ENCODE assay signal across 8 cellular contexts in the genomic region with DNA sequence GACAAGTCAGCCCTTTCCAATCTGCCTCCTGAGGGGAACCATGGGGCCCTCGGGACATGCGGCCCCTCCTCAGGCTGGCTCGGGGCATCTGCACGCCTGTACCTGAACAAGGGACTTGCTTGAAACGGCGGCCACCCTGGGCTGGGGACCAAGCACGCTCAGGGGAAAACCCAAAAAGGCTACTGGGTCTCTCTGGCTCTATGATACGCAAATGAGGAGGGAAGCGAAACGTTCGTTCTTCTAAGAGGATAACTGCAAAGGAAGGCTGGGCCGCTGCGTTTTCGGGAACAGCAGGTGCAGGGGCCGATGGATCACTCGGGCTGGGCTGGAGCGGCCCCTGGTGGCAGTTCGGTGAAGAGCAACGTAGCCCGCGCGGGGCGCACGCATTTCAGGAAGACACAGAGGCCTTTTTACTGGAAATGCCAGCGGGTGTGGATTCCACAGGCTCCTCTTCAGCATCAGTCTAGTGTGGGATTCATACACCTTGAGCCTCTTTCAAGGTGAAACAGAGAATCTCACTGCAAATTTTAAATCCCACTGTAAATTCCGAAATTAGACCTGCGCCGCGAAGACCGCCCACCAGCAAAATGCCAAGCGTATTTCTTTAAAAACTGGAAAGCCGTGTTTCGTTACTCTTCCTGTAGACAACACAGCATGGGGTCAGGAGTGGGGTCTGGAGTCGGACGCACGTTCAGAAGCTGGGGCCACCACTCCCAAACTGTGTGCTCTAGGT. TPM values are rescaled to one million over a fixed set of nuclear protein-coding genes. Genes with fewer than 3 reads are reported as not detected.
DNase-seq lines count a peak whose midpoint lies in the region; TF ChIP-seq lines count a peak whose summit lies in the region.
"Not testable (repeated sequence)": the region's sequence is repeated elsewhere in the genome, so short reads cannot be mapped to it uniquely, and the experiment has no call there.

No MANE protein-coding gene starts in this region.

- TF ChIP-seq RAD21 in SK-N-SH (IDR thresholded peaks at IDR 0.05; ENCODE audit: low read length) = peak; percentile 84

- not testable (repeated sequence) for TF ChIP-seq EP300 in SK-N-SH (IDR thresholded peaks at IDR 0.05; ENCODE audit: borderline replicate concordance in 1 of 2, low read depth in 1 of 2, low read length in 1 of 2)

- TF ChIP-seq CTCF in MM.1S (IDR thresholded peaks at IDR 0.05; ENCODE audit: low read length) (peak; percentile 51), SK-N-SH (IDR thresholded peaks at IDR 0.05) (peak; percentile 80), foreskin fibroblast (IDR thresholded peaks at IDR 0.05; ENCODE audit: low read depth, low read length) (peak; percentile 79), neutrophil (IDR thresholded peaks at IDR 0.05) (peak; percentile 86)

- not testable (repeated sequence) for H3K27me3 ChIP-seq in HAP-1 (ENCODE audit: low read depth); MM.1S (replicated peaks; ENCODE audit: insufficient read depth, low read length); SK-N-SH (ENCODE audit: insufficient read depth); neutrophil

- CTCF ChIA-PET in SK-N-SH (lab: Yijun Ruan, JAX) = interaction anchor here (0.6 to 6.9 kb wide), 12 partner anchors 14 to 366 kb away, joined by 3 to 57 read pairs (median 4); a partner anchor contains a TSS

- H2AFZ ChIP-seq in MM.1S (ENCODE audit: low read length); SK-N-SH (ENCODE audit: low read depth): not testable (repeated sequence)

- 43% methylated on average over 34 of the region's 36 CpGs for WGBS in SK-N-SH (ENCODE audit: low lambda C conversion rate)

- in situ Hi-C loops in G401 (cut with HindIII; ENCODE audit: low sequenced_read_pairs); HAP-1 (cut with MboI; ENCODE audit: low sequenced_read_pairs): not testable (repeated sequence)

- DNase-seq in G401 (ENCODE audit: low spot score) (peak; percentile 81), HAP-1 (ENCODE audit: low spot score in 2 of 2) (peak; percentile 57 to 88), MM.1S (peak; percentile 56), SK-N-SH (peak; percentile 85), activated gamma-delta T cell treated with Interleukin-2 at 50 U/mL for 16 hours (peak; percentile 78), foreskin fibroblast (peak; percentile 44 to 83), substantia nigra (lab: John Stamatoyannopoulos, UW) (peak in 39 of 49 donors; percentile 6 to 84 (median 35))

- H3K4me3 ChIP-seq in HAP-1; MM.1S (ENCODE audit: low read length); SK-N-SH (ENCODE audit: low read depth in 2 of 2, low read length in 1 of 2); foreskin fibroblast (ENCODE audit: low read depth in 1 of 2, low read length in 2 of 2); neutrophil (ENCODE audit: low read depth in 1 of 2, low read length in 1 of 2): not testable (repeated sequence)

- not testable (repeated sequence) for H3F3A ChIP-seq in MM.1S (ENCODE audit: insufficient read depth, low read length); SK-N-SH (replicated peaks; ENCODE audit: insufficient read depth)

- H3K36me3 ChIP-seq in HAP-1 (replicated peaks); MM.1S (replicated peaks; ENCODE audit: insufficient read depth, low read length); SK-N-SH (replicated peaks in 1 of 2; ENCODE audit: control insufficient read depth in 1 of 2, insufficient read depth in 2 of 2, low read length in 1 of 2); neutrophil: not testable (repeated sequence)

- not testable (repeated sequence) for H3K4me1 ChIP-seq in HAP-1; MM.1S (ENCODE audit: low read length); SK-N-SH (ENCODE audit: control insufficient read depth in 1 of 2, insufficient read depth in 2 of 2, low read depth in 1 of 2, low read length in 1 of 2); neutrophil (ENCODE audit: control insufficient read depth in 1 of 2, insufficient read depth in 1 of 2, low read depth in 1 of 2, low read length in 1 of 2)

- not testable (repeated sequence) for H3K9ac ChIP-seq in MM.1S (ENCODE audit: low read length); SK-N-SH

- not testable (repeated sequence) for H3K9me3 ChIP-seq in HAP-1; MM.1S (replicated peaks; ENCODE audit: insufficient read depth, low read length); SK-N-SH; neutrophil

- H3K9me2 ChIP-seq in MM.1S (replicated peaks; ENCODE audit: insufficient read depth, low read length); SK-N-SH: not testable (repeated sequence)

- peak overlapping the region; percentile 21; the same call in 1 of the 2 replicates for H3K4me2 ChIP-seq in MM.1S (ENCODE audit: low read depth, low read length)
- H3K4me2 ChIP-seq in SK-N-SH = not testable (repeated sequence)

- H3K79me2 ChIP-seq in MM.1S (ENCODE audit: low read length); SK-N-SH (ENCODE audit: insufficient read depth): not testable (repeated sequence)

- not testable (repeated sequence) for H4K20me1 ChIP-seq in MM.1S (ENCODE audit: insufficient read depth, low read length); SK-N-SH (ENCODE audit: insufficient read depth)

- H3K27ac ChIP-seq in MM.1S (ENCODE audit: low read length); SK-N-SH (ENCODE audit: low read depth in 2 of 2, low read length in 1 of 2); neutrophil; substantia nigra (ENCODE audit: low read depth, low read length, poor library complexity, severe bottlenecking): not testable (repeated sequence)

- POLR2A ChIA-PET in SK-N-SH (lab: Yijun Ruan, JAX) = not testable (repeated sequence)

TF ChIP-seq in SK-N-SH, 30 proteins besides CTCF, POLR2A, EP300 and RAD21:
- TF ChIP-seq RCOR1 (IDR thresholded peaks at IDR 0.05; ENCODE audit: low read length) = 0 out of 2 replicates have a peak, but pooled peaks have one; percentile 25
- TF ChIP-seq, protein P1, sequence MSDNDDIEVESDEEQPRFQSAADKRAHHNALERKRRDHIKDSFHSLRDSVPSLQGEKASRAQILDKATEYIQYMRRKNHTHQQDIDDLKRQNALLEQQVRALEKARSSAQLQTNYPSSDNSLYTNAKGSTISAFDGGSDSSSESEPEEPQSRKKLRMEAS (IDR thresholded peaks at IDR 0.05; ENCODE audit: low read depth) = peak; percentile 76; the same call in 1 of the 2 replicates
- TF ChIP-seq SMC3 (IDR thresholded peaks at IDR 0.05; ENCODE audit: low read depth, low read length) = peak; percentile 70

RNA-seq across cellular contexts. Expression of a gene that starts 27.0 kb away (rescaled TPM):
- total RNA-seq in G401 (2014; rRNA removed; shearing (Covaris generic)) = not detected in 2 replicates
- polyA plus RNA-seq in SK-N-SH (2012; rRNA removed) = not detected in 2 replicates
- polyA plus RNA-seq in SK-N-SH (2012; cell fraction: cytosol; rRNA removed) = not detected in 2 replicates
- not detected in 2 replicates for polyA plus RNA-seq in SK-N-SH (2012; cell fraction: nucleus; rRNA removed)

RNA-seq across cellular contexts. Expression of a gene that starts 40.1 kb away (rescaled TPM):
- 25.5 and 25.7 TPM in 2 replicates for total RNA-seq in G401 (2014; rRNA removed; shearing (Covaris generic))
- polyA plus RNA-seq in SK-N-SH (2012; rRNA removed) = 7.7 and 15.1 TPM in 2 replicates
- polyA plus RNA-seq in SK-N-SH (2012; cell fraction: cytosol; rRNA removed) = 9.3 and 12.5 TPM in 2 replicates
- polyA plus RNA-seq in SK-N-SH (2012; cell fraction: nucleus; rRNA removed) = 16.9 and 26.8 TPM in 2 replicates

RNA-seq across cellular contexts. Expression of a gene that starts 41.9 kb away (rescaled TPM):
- 18.3 and 28.4 TPM in 2 replicates for total RNA-seq in G401 (2014; rRNA removed; shearing (Covaris generic))
- polyA plus RNA-seq in SK-N-SH (2012; rRNA removed) = 15.0 and 16.8 TPM in 2 replicates
- polyA plus RNA-seq in SK-N-SH (2012; cell fraction: cytosol; rRNA removed) = 9.8 and 11.1 TPM in 2 replicates
- polyA plus RNA-seq in SK-N-SH (2012; cell fraction: nucleus; rRNA removed) = 42.8 and 46.7 TPM in 2 replicates

Comparison
In these comparisons a context has a peak if more than half of its experiments do, and no peak if none do; other contexts are left out.
1. DNase-seq: peak in every context shown above with its lines; median percentile 85 in SK-N-SH; 81 in G401; 78 in activated gamma-delta T cell treated with Interleukin-2 at 50 U/mL for 16 hours; 72 in HAP-1; 64 in foreskin fibroblast; 56 in MM.1S; 35 in substantia nigra.